Comparison of ENCODE assay signal across 20 cellular contexts in the genomic region with DNA sequence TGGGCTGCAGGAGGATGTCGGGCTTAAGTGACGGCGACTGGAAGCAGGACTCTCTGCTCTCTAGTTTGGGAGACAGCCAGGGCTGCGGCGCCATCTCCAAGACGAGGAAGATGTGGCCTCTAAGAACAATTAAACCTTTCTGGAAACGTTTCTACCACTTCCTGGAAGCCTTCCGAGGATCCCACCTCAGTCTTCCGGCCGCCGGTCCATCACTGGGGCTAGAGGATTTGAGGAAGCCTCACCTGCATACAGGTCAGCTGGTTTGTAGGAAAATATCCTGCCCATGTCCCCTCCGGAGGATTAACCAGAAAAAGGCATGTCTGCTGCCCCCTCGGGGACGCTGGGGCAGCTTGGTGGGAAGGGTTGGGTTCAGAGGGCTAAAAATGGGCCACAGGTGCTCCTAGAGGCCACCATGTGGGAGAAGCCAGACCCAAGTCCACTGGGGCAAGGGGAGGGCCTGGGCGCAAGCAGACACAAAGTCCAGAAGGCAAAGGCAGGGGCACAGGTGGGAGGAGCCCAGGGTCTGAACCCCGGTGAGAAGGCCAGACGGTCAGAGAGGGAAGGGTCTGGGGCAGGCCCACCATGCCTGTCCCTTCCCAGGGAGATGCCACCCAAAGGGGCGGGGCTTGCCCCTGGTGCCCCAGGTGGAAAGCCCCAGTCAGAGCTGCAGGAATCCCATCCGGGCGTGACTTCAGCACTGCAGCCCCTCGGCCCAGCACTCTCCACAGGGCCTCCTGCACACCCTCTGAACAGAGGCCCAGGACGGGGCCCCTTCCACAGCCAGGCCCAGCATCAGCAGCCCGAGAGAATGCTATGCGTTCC.
"Had no signal": no experiment of that assay in that cellular context is flagged by ENCODE, and none has a peak within 500 bp of the region (broad histone marks: within the 10 kb centered on the region; RNA-seq: fewer than 3 reads in every experiment).

No MANE protein-coding gene starts in this region.

- H3K27me3 ChIP-seq: ovary, sigmoid colon, thyroid gland, uterus had no signal

- H3K9me3 ChIP-seq: ovary, sigmoid colon, thyroid gland, uterus had no signal

- H3K9me3 Mint-ChIP-seq: activated B cell treated with CpG ODN at 0.5 μM for 24 hours; activated CD8-positive, alpha-beta T cell treated with anti-CD3 and anti-CD28 coated beads for 36 hours; activated naive CD8-positive, alpha-beta T cell treated with anti-CD3 and anti-CD28 coated beads, Interleukin-2, amount 50 U/mL, for 24 hours; nephron; T-helper 2 cell treated with Interferon-gamma antibody and Interleukin-4, amounts not matched to agents 5 μg/mL and 100 μg/mL, for 36 hours had no signal

- ATAC-seq: activated CD8-positive, alpha-beta T cell treated with anti-CD3 and anti-CD28 coated beads for 36 hours; activated naive CD8-positive, alpha-beta T cell treated with anti-CD3 and anti-CD28 coated beads, Interleukin-2, amount 50 U/mL, for 24 hours; esophagus mucosa; left ventricle myocardium superior had no signal

- DNase-seq: activated B cell treated with CpG ODN at 0.5 μM for 24 hours; activated CD4-positive, alpha-beta T cell treated with anti-CD3 and anti-CD28 coated beads for 48 hours; activated CD8-positive, alpha-beta T cell treated with anti-CD3 and anti-CD28 coated beads for 36 hours; activated naive CD4-positive, alpha-beta T cell treated with Interleukin-2 at 50 U/mL for 16 hours; activated naive CD8-positive, alpha-beta T cell treated with anti-CD3 and anti-CD28 coated beads, Interleukin-2, amount 50 U/mL, for 24 hours; aorta; cerebellar nuclear complex; dermis blood vessel endothelial cell; hippocampal formation; kidney; left ventricle myocardium superior; ovary; sigmoid colon; stimulated activated CD4-positive, alpha-beta T cell treated with anti-CD3 and anti-CD28 coated beads, Interleukin-12 subunit alpha, Interleukin-12 subunit beta, amount 100 ng/mL, for 4 hours; stimulated activated CD4-positive, alpha-beta T cell treated with anti-CD3 and anti-CD28 coated beads, Interleukin-2, amount 100 ng/mL, for 24 hours; thyroid gland; uterus had no signal

- H3K4me3 ChIP-seq: ovary, sigmoid colon, thyroid gland, uterus had no signal

- H3K36me3 ChIP-seq: ovary, sigmoid colon, thyroid gland, uterus had no signal

- H3K27ac Mint-ChIP-seq: activated B cell treated with CpG ODN at 0.5 μM for 24 hours; activated CD8-positive, alpha-beta T cell treated with anti-CD3 and anti-CD28 coated beads for 36 hours; activated naive CD8-positive, alpha-beta T cell treated with anti-CD3 and anti-CD28 coated beads, Interleukin-2, amount 50 U/mL, for 24 hours; T-helper 2 cell treated with Interferon-gamma antibody and Interleukin-4, amounts not matched to agents 5 μg/mL and 100 μg/mL, for 36 hours had no signal

- H3K4me3 Mint-ChIP-seq: activated B cell treated with CpG ODN at 0.5 μM for 24 hours; activated CD8-positive, alpha-beta T cell treated with anti-CD3 and anti-CD28 coated beads for 36 hours; activated naive CD8-positive, alpha-beta T cell treated with anti-CD3 and anti-CD28 coated beads, Interleukin-2, amount 50 U/mL, for 24 hours; nephron; T-helper 2 cell treated with Interferon-gamma antibody and Interleukin-4, amounts not matched to agents 5 μg/mL and 100 μg/mL, for 36 hours had no signal

- H3K27ac ChIP-seq: ovary, sigmoid colon, thyroid gland, uterus had no signal

- H3K4me1 ChIP-seq: sigmoid colon, uterus had no signal

- H3K27me3 Mint-ChIP-seq: activated CD8-positive, alpha-beta T cell treated with anti-CD3 and anti-CD28 coated beads for 36 hours; activated naive CD8-positive, alpha-beta T cell treated with anti-CD3 and anti-CD28 coated beads, Interleukin-2, amount 50 U/mL, for 24 hours had no signal

- H3K4me1 Mint-ChIP-seq: activated B cell treated with CpG ODN at 0.5 μM for 24 hours had no signal
